9 cellular contexts compared by ENCODE assay signal in the genomic region with DNA sequence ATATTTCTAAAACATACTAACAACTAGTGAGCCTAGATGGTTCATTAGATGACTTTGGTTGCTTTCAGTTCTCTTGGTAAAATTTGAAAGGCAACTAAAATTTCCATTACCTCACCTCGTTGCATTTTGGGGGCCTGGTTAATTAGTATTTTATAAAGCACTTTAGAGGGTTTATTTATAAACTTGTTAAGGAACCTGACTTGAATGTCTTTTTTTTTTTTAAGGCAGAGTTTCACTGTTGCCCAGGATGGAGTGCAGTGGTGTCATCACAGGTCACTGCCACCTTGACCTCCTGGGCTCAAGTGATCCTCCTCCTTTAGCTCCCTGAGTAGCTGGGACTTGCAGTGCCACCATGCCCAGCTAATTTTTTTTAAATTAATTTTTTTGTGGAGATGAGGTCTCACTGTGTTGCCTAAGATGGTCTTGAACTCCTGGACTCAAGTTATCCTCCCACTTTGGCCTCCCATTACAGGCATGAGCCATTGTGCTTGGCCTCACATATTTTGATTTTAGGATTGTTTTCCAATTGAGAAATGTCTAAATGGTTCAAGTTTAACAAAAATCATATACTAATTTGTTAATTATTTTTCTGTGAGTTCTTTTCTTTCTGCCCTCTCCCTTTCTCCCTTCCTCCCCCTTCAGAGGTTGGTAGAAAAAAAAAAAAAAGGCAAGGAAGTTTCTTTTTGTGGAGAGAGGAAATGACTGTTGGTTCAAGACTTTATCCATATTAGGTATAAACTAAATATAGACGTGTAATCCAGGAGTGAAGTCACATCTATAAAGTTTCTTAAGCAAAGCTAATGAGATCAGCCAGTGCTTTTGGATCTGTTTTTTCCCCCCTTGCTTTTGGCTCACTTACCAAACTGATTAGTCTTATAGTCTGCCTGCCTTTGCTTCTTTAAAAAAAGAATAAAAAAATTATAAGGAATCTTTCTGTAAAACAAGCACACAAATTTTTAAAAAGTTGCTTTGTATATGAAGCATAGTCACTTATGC. TPM values are rescaled to one million over a fixed set of nuclear protein-coding genes. Genes with fewer than 3 reads are reported as not detected.
DNase-seq lines count a peak whose midpoint lies in the region; ATAC-seq and TF ChIP-seq lines count a peak whose summit lies in the region.
"Had no signal": no experiment of that assay in that cellular context is flagged by ENCODE, and none has a peak within 500 bp of the region (broad histone marks: within the 10 kb centered on the region; RNA-seq: fewer than 3 reads in every experiment).

No MANE protein-coding gene starts in this region.

- intact Hi-C loops in right cardiac atrium (cut with DNase I): loop anchor here in 1 of 4 donors (10.0 kb wide), 1 partner anchor 55 kb away; no protein-coding TSS in a partner anchor
- intact Hi-C loops in naive thymus-derived CD4-positive, alpha-beta T cell (cut with micrococcal nuclease): no loop called here

- CTCF ChIA-PET in naive thymus-derived CD4-positive, alpha-beta T cell (lab: Charles Lee): interaction anchor here (1.2 kb wide), 1 partner anchor 81 kb away, joined by 3 read pairs; no protein-coding TSS in a partner anchor

- H3K4me3 ChIP-seq in HFF-Myc (replicated peaks; ENCODE audit: low read depth, low read length) (no peak overlapping the region), WI38 (ENCODE audit: low read depth, low read length) (peak overlapping the region; percentile 25; the same call in 1 of the 2 replicates), right cardiac atrium (ENCODE audit: low read length) (no peak overlapping the region), thoracic aorta (peak overlapping the region; percentile 19)
- H3K4me3 ChIP-seq in naive thymus-derived CD4-positive, alpha-beta T cell (ENCODE audit: low read length): no peak overlapping the region

- no peaks in the 10 kb centered on the region for H3K36me3 Mint-ChIP-seq in naive thymus-derived CD4-positive, alpha-beta T cell
- H3K36me3 Mint-ChIP-seq in immature natural killer cell: no peaks in the 10 kb centered on the region

- WGBS in right cardiac atrium: 11% methylated on average over 2 of the region's 2 CpGs

- H3K27ac Mint-ChIP-seq in naive thymus-derived CD4-positive, alpha-beta T cell: no peak overlapping the region
- H3K27ac Mint-ChIP-seq in immature natural killer cell: no peak overlapping the region

- DNase-seq in HFF-Myc (ENCODE audit: extremely low read depth, low read depth): peak; percentile 87
- no peak for DNase-seq in right cardiac atrium
- no peak for DNase-seq in thoracic aorta (ENCODE audit: low spot score)
- no peak for DNase-seq in HuH-7.5 (ENCODE audit: low spot score)
- no peak for DNase-seq in naive thymus-derived CD4-positive, alpha-beta T cell
- no peak for DNase-seq in immature natural killer cell
- DNase-seq: NK-92 treated with Interleukin-12 subunit alpha and Interleukin-12 subunit beta, amount 100 ng/mL, for 24 hours had no signal

- H3K4me1 ChIP-seq in right cardiac atrium (ENCODE audit: control insufficient read depth, insufficient read depth, low read length): peaks cover 8% of the 10 kb centered on the region
- peaks cover 65 to 82% of the 10 kb centered on the region in 2 donors for H3K4me1 ChIP-seq in thoracic aorta (ENCODE audit: control insufficient read depth in 1 of 2, low read depth in 2 of 2)
- H3K4me1 ChIP-seq in naive thymus-derived CD4-positive, alpha-beta T cell (ENCODE audit: control insufficient read depth in 2 of 2, insufficient read depth in 2 of 2, low read length in 2 of 2): no peaks in the 10 kb centered on the region

- POLR2A ChIA-PET in naive thymus-derived CD4-positive, alpha-beta T cell (lab: Charles Lee): no interaction called here

- peaks cover 0 to under 1% (median 0%) of the 10 kb centered on the region in 5 donors for H3K27me3 Mint-ChIP-seq in naive thymus-derived CD4-positive, alpha-beta T cell
- H3K27me3 Mint-ChIP-seq in immature natural killer cell (ENCODE audit: low read depth in 3 of 3): peaks cover 0 to 2% (median 0%) of the 10 kb centered on the region in 3 donors

- H3K9me3 Mint-ChIP-seq in naive thymus-derived CD4-positive, alpha-beta T cell: peaks cover 0 to 1% (median 0%) of the 10 kb centered on the region in 11 donors
- no peaks in the 10 kb centered on the region for H3K9me3 Mint-ChIP-seq in immature natural killer cell

- H3K27ac ChIP-seq in right cardiac atrium (ENCODE audit: low read length): peak overlapping the region; percentile 85
- peak overlapping the region; percentile 90 to 95 for H3K27ac ChIP-seq in thoracic aorta
- no peak overlapping the region for H3K27ac ChIP-seq in naive thymus-derived CD4-positive, alpha-beta T cell (ENCODE audit: low read depth, low read length)

- no peaks in the 10 kb centered on the region for H3K36me3 ChIP-seq in thoracic aorta
- H3K36me3 ChIP-seq in naive thymus-derived CD4-positive, alpha-beta T cell (ENCODE audit: control insufficient read depth in 2 of 3, insufficient read depth in 3 of 3, low read length in 3 of 3): no peaks in the 10 kb centered on the region

- H3K4me3 Mint-ChIP-seq in naive thymus-derived CD4-positive, alpha-beta T cell: no peak overlapping the region
- H3K4me3 Mint-ChIP-seq in immature natural killer cell: no peak overlapping the region

- ATAC-seq in right cardiac atrium (peak; percentile 88 to 91), thoracic aorta (ENCODE audit: insufficient number of reproducible peaks, low FRiP score, low read depth) (peak; percentile 84), GM21515 (IDR thresholded peaks at IDR 0.05; ENCODE audit: unreplicated experiment) (no peak)
- ATAC-seq in naive thymus-derived CD4-positive, alpha-beta T cell: no peak

- TF ChIP-seq CTCF in HFF-Myc (IDR thresholded peaks at IDR 0.05; ENCODE audit: low read depth, low read length, missing control alignments) (no peak), WI38 (IDR thresholded peaks at IDR 0.05; ENCODE audit: low read depth, low read length) (no peak), thoracic aorta (IDR thresholded peaks at IDR 0.05) (no peak)

- H3K9me3 ChIP-seq in right cardiac atrium (ENCODE audit: control insufficient read depth, low read length): no peaks in the 10 kb centered on the region
- H3K9me3 ChIP-seq in thoracic aorta: no peaks in the 10 kb centered on the region
- no peaks in the 10 kb centered on the region for H3K9me3 ChIP-seq in naive thymus-derived CD4-positive, alpha-beta T cell (ENCODE audit: control insufficient read depth in 2 of 3, low read length in 3 of 3)

- no peaks in the 10 kb centered on the region for H3K27me3 ChIP-seq in right cardiac atrium (ENCODE audit: control insufficient read depth, insufficient read depth)
- H3K27me3 ChIP-seq in thoracic aorta (replicated peaks; ENCODE audit: insufficient read depth): no peaks in the 10 kb centered on the region
- no peaks in the 10 kb centered on the region for H3K27me3 ChIP-seq in naive thymus-derived CD4-positive, alpha-beta T cell (ENCODE audit: control insufficient read depth in 2 of 2, insufficient read depth in 2 of 2, low read length in 2 of 2)

- H3K4me1 Mint-ChIP-seq in naive thymus-derived CD4-positive, alpha-beta T cell: peaks cover 0 to 20% (median 2%) of the 10 kb centered on the region in 7 donors
- H3K4me1 Mint-ChIP-seq in immature natural killer cell: no peaks in the 10 kb centered on the region

RNA-seq across cellular contexts. Expression of a gene that starts 24.7 kb away (rescaled TPM):
- 100 to 1,000 TPM; 207 to 248 (median 233) TPM for total RNA-seq in right cardiac atrium
- 110 TPM for polyA plus RNA-seq in right cardiac atrium
- 100 to 1,000 TPM; 740 to 777 TPM for total RNA-seq in thoracic aorta
- 10 to 100 TPM in 1 of 5 experiments, 1 to 10 TPM in 4; 1.4 to 16.8 (median 5.1) TPM for total RNA-seq in naive thymus-derived CD4-positive, alpha-beta T cell
- under 1 TPM; 0.54 to 0.58 TPM for polyA plus RNA-seq in naive thymus-derived CD4-positive, alpha-beta T cell
- 1 to 10 TPM in 2 of 3 donors, under 1 TPM in 1; 0.81 to 1.6 (median 1.3) TPM for polyA plus RNA-seq in immature natural killer cell

Comparison
In these comparisons a context has a peak if more than half of its experiments do, and no peak if none do; other contexts are left out.
1. H3K4me3 ChIP-seq: peak in WI38 (single experiment) and thoracic aorta (single experiment); none in HFF-Myc (single experiment), right cardiac atrium (single experiment) and naive thymus-derived CD4-positive, alpha-beta T cell (single experiment).
2. ATAC-seq: peak in right cardiac atrium (2 of 2) and thoracic aorta (single experiment); none in GM21515 (single experiment) and naive thymus-derived CD4-positive, alpha-beta T cell (single experiment).
3. RNA of a gene that starts 24.7 kb away (total RNA-seq): 740 to 777 TPM in thoracic aorta and 207 to 248 TPM in right cardiac atrium; 1.4 to 16.8 TPM in naive thymus-derived CD4-positive, alpha-beta T cell; every median in the first group is over 10 times any median in the second.